1 cellular context compared by ENCODE assay signal in the genomic region with DNA sequence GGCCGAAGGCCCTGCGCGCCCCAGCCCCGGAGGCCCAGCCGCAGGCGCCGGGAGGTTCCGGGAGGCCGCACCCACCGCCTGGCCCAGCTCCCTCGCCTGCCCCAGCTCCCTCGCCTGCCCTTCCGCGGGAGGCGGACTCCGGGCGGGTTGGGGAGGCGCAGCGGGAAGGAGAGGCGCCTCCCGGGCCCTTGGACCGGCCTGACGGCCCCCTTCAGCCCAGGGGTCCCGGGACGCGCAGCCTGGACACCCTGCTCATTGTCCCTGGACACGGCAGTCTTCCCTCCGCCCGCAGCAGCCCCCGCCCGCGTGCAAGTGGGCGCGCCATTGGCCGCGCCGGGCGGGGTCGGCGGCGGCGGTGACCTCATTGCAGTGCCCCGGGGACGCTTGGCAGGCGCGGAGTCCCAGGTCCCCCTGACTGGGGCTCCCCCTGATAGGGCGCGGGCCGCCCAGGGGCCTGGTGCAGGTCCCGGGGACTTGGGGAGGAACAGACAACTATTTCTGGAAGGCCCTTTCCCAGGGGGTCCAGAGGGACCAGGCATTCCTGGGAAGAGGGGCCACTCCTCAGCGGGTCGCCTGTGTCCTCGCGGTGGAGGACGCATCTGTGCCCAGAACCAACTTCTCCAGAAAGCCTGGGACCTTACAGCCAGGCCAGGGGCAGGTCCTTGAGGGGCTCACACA.
TF ChIP-seq lines count a peak whose summit lies in the region.

No MANE protein-coding gene starts in this region.

TF ChIP-seq in SK-N-SH, 30 proteins besides CTCF, POLR2A, EP300 and RAD21 (continued from another document):
- TF ChIP-seq, protein P1, sequence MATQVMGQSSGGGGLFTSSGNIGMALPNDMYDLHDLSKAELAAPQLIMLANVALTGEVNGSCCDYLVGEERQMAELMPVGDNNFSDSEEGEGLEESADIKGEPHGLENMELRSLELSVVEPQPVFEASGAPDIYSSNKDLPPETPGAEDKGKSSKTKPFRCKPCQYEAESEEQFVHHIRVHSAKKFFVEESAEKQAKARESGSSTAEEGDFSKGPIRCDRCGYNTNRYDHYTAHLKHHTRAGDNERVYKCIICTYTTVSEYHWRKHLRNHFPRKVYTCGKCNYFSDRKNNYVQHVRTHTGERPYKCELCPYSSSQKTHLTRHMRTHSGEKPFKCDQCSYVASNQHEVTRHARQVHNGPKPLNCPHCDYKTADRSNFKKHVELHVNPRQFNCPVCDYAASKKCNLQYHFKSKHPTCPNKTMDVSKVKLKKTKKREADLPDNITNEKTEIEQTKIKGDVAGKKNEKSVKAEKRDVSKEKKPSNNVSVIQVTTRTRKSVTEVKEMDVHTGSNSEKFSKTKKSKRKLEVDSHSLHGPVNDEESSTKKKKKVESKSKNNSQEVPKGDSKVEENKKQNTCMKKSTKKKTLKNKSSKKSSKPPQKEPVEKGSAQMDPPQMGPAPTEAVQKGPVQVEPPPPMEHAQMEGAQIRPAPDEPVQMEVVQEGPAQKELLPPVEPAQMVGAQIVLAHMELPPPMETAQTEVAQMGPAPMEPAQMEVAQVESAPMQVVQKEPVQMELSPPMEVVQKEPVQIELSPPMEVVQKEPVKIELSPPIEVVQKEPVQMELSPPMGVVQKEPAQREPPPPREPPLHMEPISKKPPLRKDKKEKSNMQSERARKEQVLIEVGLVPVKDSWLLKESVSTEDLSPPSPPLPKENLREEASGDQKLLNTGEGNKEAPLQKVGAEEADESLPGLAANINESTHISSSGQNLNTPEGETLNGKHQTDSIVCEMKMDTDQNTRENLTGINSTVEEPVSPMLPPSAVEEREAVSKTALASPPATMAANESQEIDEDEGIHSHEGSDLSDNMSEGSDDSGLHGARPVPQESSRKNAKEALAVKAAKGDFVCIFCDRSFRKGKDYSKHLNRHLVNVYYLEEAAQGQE (IDR thresholded peaks at IDR 0.05; ENCODE audit: low read depth, low read length), result no peak
- TF ChIP-seq, protein P2, sequence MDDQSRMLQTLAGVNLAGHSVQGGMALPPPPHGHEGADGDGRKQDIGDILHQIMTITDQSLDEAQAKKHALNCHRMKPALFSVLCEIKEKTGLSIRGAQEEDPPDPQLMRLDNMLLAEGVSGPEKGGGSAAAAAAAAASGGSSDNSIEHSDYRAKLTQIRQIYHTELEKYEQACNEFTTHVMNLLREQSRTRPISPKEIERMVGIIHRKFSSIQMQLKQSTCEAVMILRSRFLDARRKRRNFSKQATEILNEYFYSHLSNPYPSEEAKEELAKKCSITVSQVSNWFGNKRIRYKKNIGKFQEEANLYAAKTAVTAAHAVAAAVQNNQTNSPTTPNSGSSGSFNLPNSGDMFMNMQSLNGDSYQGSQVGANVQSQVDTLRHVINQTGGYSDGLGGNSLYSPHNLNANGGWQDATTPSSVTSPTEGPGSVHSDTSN (IDR thresholded peaks at IDR 0.05), result no peak
- TF ChIP-seq CHD2 (IDR thresholded peaks at IDR 0.05; ENCODE audit: low read length, partially characterized antibody), result no peak
- TF ChIP-seq, protein P3, sequence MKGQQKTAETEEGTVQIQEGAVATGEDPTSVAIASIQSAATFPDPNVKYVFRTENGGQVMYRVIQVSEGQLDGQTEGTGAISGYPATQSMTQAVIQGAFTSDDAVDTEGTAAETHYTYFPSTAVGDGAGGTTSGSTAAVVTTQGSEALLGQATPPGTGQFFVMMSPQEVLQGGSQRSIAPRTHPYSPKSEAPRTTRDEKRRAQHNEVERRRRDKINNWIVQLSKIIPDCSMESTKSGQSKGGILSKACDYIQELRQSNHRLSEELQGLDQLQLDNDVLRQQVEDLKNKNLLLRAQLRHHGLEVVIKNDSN (IDR thresholded peaks at IDR 0.05; ENCODE audit: borderline replicate concordance, low read depth), result no peak
- no peak for TF ChIP-seq ELF1 (IDR thresholded peaks at IDR 0.05)
- TF ChIP-seq, protein P4, sequence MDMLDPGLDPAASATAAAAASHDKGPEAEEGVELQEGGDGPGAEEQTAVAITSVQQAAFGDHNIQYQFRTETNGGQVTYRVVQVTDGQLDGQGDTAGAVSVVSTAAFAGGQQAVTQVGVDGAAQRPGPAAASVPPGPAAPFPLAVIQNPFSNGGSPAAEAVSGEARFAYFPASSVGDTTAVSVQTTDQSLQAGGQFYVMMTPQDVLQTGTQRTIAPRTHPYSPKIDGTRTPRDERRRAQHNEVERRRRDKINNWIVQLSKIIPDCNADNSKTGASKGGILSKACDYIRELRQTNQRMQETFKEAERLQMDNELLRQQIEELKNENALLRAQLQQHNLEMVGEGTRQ (IDR thresholded peaks at IDR 0.05; ENCODE audit: borderline replicate concordance, low read depth, low read length), result no peak
- peak; percentile 16; the same call in 1 of the 2 replicates for TF ChIP-seq SIN3A (IDR thresholded peaks at IDR 0.05; ENCODE audit: borderline replicate concordance, low read depth, low read length)
- no peak for TF ChIP-seq FOSL2 (IDR thresholded peaks at IDR 0.05; ENCODE audit: borderline replicate concordance, low read depth)
- TF ChIP-seq MXI1 (IDR thresholded peaks at IDR 0.05; ENCODE audit: low read depth, low read length), result peak; percentile 47; the same call in 1 of the 2 replicates
- TF ChIP-seq EZH2phosphoT487 (IDR thresholded peaks at IDR 0.05; ENCODE audit: borderline replicate concordance, low read depth), result no peak
- no peak for TF ChIP-seq TCF12 (IDR thresholded peaks at IDR 0.05)
- TF ChIP-seq FOXM1 (IDR thresholded peaks at IDR 0.05; ENCODE audit: low read depth), result no peak
- no peak for TF ChIP-seq YY1 (IDR thresholded peaks at IDR 0.05; ENCODE audit: low read depth)
- no peak for TF ChIP-seq GABPA (IDR thresholded peaks at IDR 0.05; ENCODE audit: low read depth)
- no peak for TF ChIP-seq RXRA (IDR thresholded peaks at IDR 0.05; ENCODE audit: borderline replicate concordance, low read depth)
- no peak for TF ChIP-seq RCOR1 (IDR thresholded peaks at IDR 0.05; ENCODE audit: low read length)
- TF ChIP-seq FOXJ3 (CRISPR knock-in tag; IDR thresholded peaks at IDR 0.05), result no peak
- no peak for TF ChIP-seq TEAD4 (IDR thresholded peaks at IDR 0.05; ENCODE audit: borderline replicate concordance, insufficient read depth)
- TF ChIP-seq NFIC (IDR thresholded peaks at IDR 0.05; ENCODE audit: borderline replicate concordance), result no peak
- TF ChIP-seq, protein P5, sequence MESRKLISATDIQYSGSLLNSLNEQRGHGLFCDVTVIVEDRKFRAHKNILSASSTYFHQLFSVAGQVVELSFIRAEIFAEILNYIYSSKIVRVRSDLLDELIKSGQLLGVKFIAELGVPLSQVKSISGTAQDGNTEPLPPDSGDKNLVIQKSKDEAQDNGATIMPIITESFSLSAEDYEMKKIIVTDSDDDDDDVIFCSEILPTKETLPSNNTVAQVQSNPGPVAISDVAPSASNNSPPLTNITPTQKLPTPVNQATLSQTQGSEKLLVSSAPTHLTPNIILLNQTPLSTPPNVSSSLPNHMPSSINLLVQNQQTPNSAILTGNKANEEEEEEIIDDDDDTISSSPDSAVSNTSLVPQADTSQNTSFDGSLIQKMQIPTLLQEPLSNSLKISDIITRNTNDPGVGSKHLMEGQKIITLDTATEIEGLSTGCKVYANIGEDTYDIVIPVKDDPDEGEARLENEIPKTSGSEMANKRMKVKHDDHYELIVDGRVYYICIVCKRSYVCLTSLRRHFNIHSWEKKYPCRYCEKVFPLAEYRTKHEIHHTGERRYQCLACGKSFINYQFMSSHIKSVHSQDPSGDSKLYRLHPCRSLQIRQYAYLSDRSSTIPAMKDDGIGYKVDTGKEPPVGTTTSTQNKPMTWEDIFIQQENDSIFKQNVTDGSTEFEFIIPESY (IDR thresholded peaks at IDR 0.05; ENCODE audit: borderline replicate concordance, low read depth), result no peak
TF ChIP-seq in SK-N-SH: peak in this region for 4.
